ENCODE assay signal across 25 cellular contexts in the genomic region with DNA sequence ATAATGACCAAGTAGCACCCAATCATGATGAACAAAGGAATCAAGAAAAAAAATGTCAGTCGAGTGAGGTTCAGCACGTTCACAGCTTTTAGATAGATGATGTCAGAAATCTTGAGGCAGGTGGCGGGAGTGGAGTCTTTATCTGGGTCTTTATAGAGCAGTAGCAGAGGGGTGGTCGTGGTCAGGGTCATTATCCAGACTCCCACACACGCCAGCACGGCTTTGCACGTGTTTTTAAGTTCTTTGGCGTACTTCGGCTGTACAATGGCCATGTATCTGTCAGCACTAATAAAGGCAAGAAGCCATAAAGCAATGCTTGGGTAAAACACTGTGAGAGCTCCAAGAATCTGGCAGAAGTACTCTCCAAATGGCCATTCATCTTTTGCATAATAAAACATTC. TPM values are rescaled to one million over a fixed set of nuclear protein-coding genes. Genes with fewer than 3 reads are reported as not detected.
DNase-seq lines count a peak whose midpoint lies in the region; ATAC-seq lines count a peak whose summit lies in the region.
"Had no signal": no experiment of that assay in that cellular context is flagged by ENCODE, and none has a peak within 500 bp of the region (broad histone marks: within the 10 kb centered on the region; RNA-seq: fewer than 3 reads in every experiment).

No MANE protein-coding gene starts in this region.

- peak overlapping the region; percentile 65 for H3K4me3 ChIP-seq in CD8-positive, alpha-beta memory T cell (ENCODE audit: low read length)
- H3K4me3 ChIP-seq: psoas muscle, skin epidermis, uterus had no signal

- peak overlapping the region; percentile 13 for H3K4me3 Mint-ChIP-seq in T-helper 1 cell treated with Interleukin-12 subunit alpha and Interleukin-12 subunit beta and Interleukin-4 antibody, amounts not matched to agents 30 μg/mL and 1 μg/mL, for 36 hours
- H3K4me3 Mint-ChIP-seq in CD8-positive, alpha-beta memory T cell = peak overlapping the region; percentile 79 to 95 (median 86)
- no peak overlapping the region for H3K4me3 Mint-ChIP-seq in activated CD4-positive, alpha-beta memory T cell treated with anti-CD3 and anti-CD28 coated beads, Interleukin-2, amount 10 ng/mL, durations not matched to agents 7 days and 5 days
- peak overlapping the region; percentile 55 to 99 (median 88) for H3K4me3 Mint-ChIP-seq in naive B cell
- H3K4me3 Mint-ChIP-seq: neural crest cell had no signal

- H3K4me1 Mint-ChIP-seq in T-helper 1 cell treated with Interleukin-12 subunit alpha and Interleukin-12 subunit beta and Interleukin-4 antibody, amounts not matched to agents 30 μg/mL and 1 μg/mL, for 36 hours (ENCODE audit: low read depth) = peaks cover 48% of the 10 kb centered on the region
- H3K4me1 Mint-ChIP-seq in CD8-positive, alpha-beta memory T cell = peaks cover 69 to 81% (median 80%) of the 10 kb centered on the region in 3 donors
- H3K4me1 Mint-ChIP-seq in activated CD4-positive, alpha-beta memory T cell treated with anti-CD3 and anti-CD28 coated beads, Interleukin-2, amount 10 ng/mL, durations not matched to agents 7 days and 5 days = peaks cover 61% of the 10 kb centered on the region
- peaks cover 55 to 66% (median 61%) of the 10 kb centered on the region in 3 donors for H3K4me1 Mint-ChIP-seq in naive B cell

- no peaks in the 10 kb centered on the region for H3K9me3 Mint-ChIP-seq in T-helper 1 cell treated with Interleukin-12 subunit alpha and Interleukin-12 subunit beta and Interleukin-4 antibody, amounts not matched to agents 30 μg/mL and 1 μg/mL, for 36 hours
- H3K9me3 Mint-ChIP-seq in CD8-positive, alpha-beta memory T cell = no peaks in the 10 kb centered on the region
- H3K9me3 Mint-ChIP-seq in activated CD4-positive, alpha-beta memory T cell treated with anti-CD3 and anti-CD28 coated beads, Interleukin-2, amount 10 ng/mL, durations not matched to agents 7 days and 5 days = no peaks in the 10 kb centered on the region
- no peaks in the 10 kb centered on the region for H3K9me3 Mint-ChIP-seq in naive B cell
- H3K9me3 Mint-ChIP-seq: neural crest cell had no signal

- in situ Hi-C loops in ACHN (cut with HindIII; ENCODE audit: low pct_ligation_motif_present, low pct_unique_long_range_greater_than_20kb, low sequenced_read_pairs) = no loop called here

- no peak for ATAC-seq in naive B cell (ENCODE audit: low read depth in 2 of 2)
- ATAC-seq: psoas muscle had no signal

- H3K27ac ChIP-seq in CD8-positive, alpha-beta memory T cell (ENCODE audit: low read depth, low read length) = no peak overlapping the region
- H3K27ac ChIP-seq: uterus had no signal

- H3K36me3 Mint-ChIP-seq in T-helper 1 cell treated with Interleukin-12 subunit alpha and Interleukin-12 subunit beta and Interleukin-4 antibody, amounts not matched to agents 30 μg/mL and 1 μg/mL, for 36 hours (ENCODE audit: low read depth) = peaks cover 39% of the 10 kb centered on the region
- peaks cover 10 to 45% (median 26%) of the 10 kb centered on the region in 3 donors for H3K36me3 Mint-ChIP-seq in CD8-positive, alpha-beta memory T cell
- peaks cover 51% of the 10 kb centered on the region for H3K36me3 Mint-ChIP-seq in activated CD4-positive, alpha-beta memory T cell treated with anti-CD3 and anti-CD28 coated beads, Interleukin-2, amount 10 ng/mL, durations not matched to agents 7 days and 5 days (ENCODE audit: low read depth)
- H3K36me3 Mint-ChIP-seq in naive B cell = peaks cover 27 to 30% of the 10 kb centered on the region in 2 donors

- H3K27me3 Mint-ChIP-seq in T-helper 1 cell treated with Interleukin-12 subunit alpha and Interleukin-12 subunit beta and Interleukin-4 antibody, amounts not matched to agents 30 μg/mL and 1 μg/mL, for 36 hours (ENCODE audit: low read depth) = no peaks in the 10 kb centered on the region
- no peaks in the 10 kb centered on the region for H3K27me3 Mint-ChIP-seq in CD8-positive, alpha-beta memory T cell
- H3K27me3 Mint-ChIP-seq in activated CD4-positive, alpha-beta memory T cell treated with anti-CD3 and anti-CD28 coated beads, Interleukin-2, amount 10 ng/mL, durations not matched to agents 7 days and 5 days = no peaks in the 10 kb centered on the region
- H3K27me3 Mint-ChIP-seq in naive B cell = no peaks in the 10 kb centered on the region

- H3K27me3 ChIP-seq in CD8-positive, alpha-beta memory T cell (ENCODE audit: insufficient read depth, low read length, poor library complexity, severe bottlenecking) = no peaks in the 10 kb centered on the region
- H3K27me3 ChIP-seq: uterus had no signal

- no peak overlapping the region for H3K27ac Mint-ChIP-seq in T-helper 1 cell treated with Interleukin-12 subunit alpha and Interleukin-12 subunit beta and Interleukin-4 antibody, amounts not matched to agents 30 μg/mL and 1 μg/mL, for 36 hours
- H3K27ac Mint-ChIP-seq in CD8-positive, alpha-beta memory T cell = peak overlapping the region; percentile 82 to 96 (median 92)
- H3K27ac Mint-ChIP-seq in activated CD4-positive, alpha-beta memory T cell treated with anti-CD3 and anti-CD28 coated beads, Interleukin-2, amount 10 ng/mL, durations not matched to agents 7 days and 5 days = peak overlapping the region; percentile 0
- peak overlapping the region; percentile 24 to 97 (median 84) for H3K27ac Mint-ChIP-seq in naive B cell

- POLR2A ChIA-PET in CD8-positive, alpha-beta memory T cell (lab: Charles Lee) = interaction anchor here (0.6 to 4.6 kb wide), 8 partner anchors 10 to 323 kb away, joined by 3 to 55 read pairs (median 5); a partner anchor contains a TSS
- POLR2A ChIA-PET in activated CD4-positive, alpha-beta memory T cell treated with anti-CD3 and anti-CD28 coated beads, Interleukin-2, amount 10 ng/mL, durations not matched to agents 7 days and 5 days (lab: Charles Lee) = interaction anchor here (0.9 to 5.1 kb wide), 7 partner anchors 17 to 97 kb away, joined by 3 to 99 read pairs (median 7); a partner anchor contains a TSS

- intact Hi-C loops in posterior cingulate gyrus (cut with DNase I) = no loop called here

- CTCF ChIA-PET in CD8-positive, alpha-beta memory T cell (lab: Charles Lee) = interaction anchor here (1.2 to 4.4 kb wide), 8 partner anchors 9 to 79 kb away, joined by 3 to 68 read pairs (median 8); a partner anchor contains a TSS
- CTCF ChIA-PET in activated CD4-positive, alpha-beta memory T cell treated with anti-CD3 and anti-CD28 coated beads, Interleukin-2, amount 10 ng/mL, durations not matched to agents 7 days and 5 days (lab: Charles Lee) = interaction anchor here (0.7 to 4.3 kb wide), 11 partner anchors 9 to 385 kb away, joined by 3 to 31 read pairs (median 4); a partner anchor contains a TSS

- H3K4me1 ChIP-seq in CD8-positive, alpha-beta memory T cell (ENCODE audit: insufficient read depth, low read length) = peaks cover 64% of the 10 kb centered on the region
- H3K4me1 ChIP-seq: uterus had no signal

- H3K9me3 ChIP-seq in CD8-positive, alpha-beta memory T cell (ENCODE audit: low read length) = no peaks in the 10 kb centered on the region
- H3K9me3 ChIP-seq: psoas muscle, uterus had no signal

- H3K36me3 ChIP-seq in CD8-positive, alpha-beta memory T cell (ENCODE audit: insufficient read depth, low read length) = peaks cover 16% of the 10 kb centered on the region
- H3K36me3 ChIP-seq: uterus had no signal

- DNase-seq in T-helper 1 cell (no peak), naive B cell (no peak), posterior cingulate gyrus (no peak), OCI-M2 (lab: John Stamatoyannopoulos, UW; ENCODE audit: unreplicated experiment) (no peak), ACHN (no peak)
- DNase-seq in CD8-positive, alpha-beta memory T cell = no peak
- no peak for DNase-seq in activated CD4-positive, alpha-beta memory T cell treated with anti-CD3 and anti-CD28 coated beads, Interleukin-2, amount 10 ng/mL, durations not matched to agents 7 days and 5 days
- DNase-seq: 8988T, NCI-H1436 treated with DMSO at 0.1 percent for 48 hours, NCI-H2171 treated with DMSO at 0.1 percent for 48 hours, NCI-H526 treated with DMSO at 0.1 percent for 48 hours, OCI-M1, psoas muscle, T-helper 9 cell, uterus had no signal

RNA-seq across cellular contexts. Expression of a gene that starts 2.9 kb away (rescaled TPM):
- total RNA-seq in CD8-positive, alpha-beta memory T cell = 10 to 100 TPM; 15.2 to 16.2 TPM
- 32.4 TPM for polyA plus RNA-seq in CD8-positive, alpha-beta memory T cell
- total RNA-seq in activated CD4-positive, alpha-beta memory T cell treated with anti-CD3 and anti-CD28 coated beads, Interleukin-2, amount 10 ng/mL, durations not matched to agents 7 days and 5 days = 10 to 100 TPM; 10.3 to 10.4 TPM
- 100 to 1,000 TPM in 5 of 6 donors, 10 to 100 TPM in 1; 70.6 to 229 (median 135) TPM for polyA plus RNA-seq in naive B cell (ENCODE audit: low read depth in 6 of 6)
- total RNA-seq: bronchial epithelial cell, dermis microvascular lymphatic vessel endothelial cell, epithelial cell of proximal tubule, frontal cortex, M059J, mesenteric fat pad, neural crest cell had no signal
- polyA plus RNA-seq: BJ had no signal

RNA-seq across cellular contexts. Expression of a gene that starts 52.0 kb away (rescaled TPM):
- 10 to 100 TPM; 61.5 to 62.8 TPM for total RNA-seq in CD8-positive, alpha-beta memory T cell
- polyA plus RNA-seq in CD8-positive, alpha-beta memory T cell = 232 TPM
- 10 to 100 TPM; 43.7 to 46.2 TPM for total RNA-seq in activated CD4-positive, alpha-beta memory T cell treated with anti-CD3 and anti-CD28 coated beads, Interleukin-2, amount 10 ng/mL, durations not matched to agents 7 days and 5 days
- 100 to 1,000 TPM in 5 of 6 donors, 10 to 100 TPM in 1; 98.3 to 487 (median 158) TPM for polyA plus RNA-seq in naive B cell (ENCODE audit: low read depth in 6 of 6)
- total RNA-seq: bronchial epithelial cell, neural crest cell had no signal

RNA-seq across cellular contexts. Expression of a gene that starts 54.6 kb away (rescaled TPM):
- 10 to 100 TPM; 62.3 to 63.7 TPM for total RNA-seq in CD8-positive, alpha-beta memory T cell
- 160 TPM for polyA plus RNA-seq in CD8-positive, alpha-beta memory T cell
- 10 to 100 TPM; 53.8 to 55.2 TPM for total RNA-seq in activated CD4-positive, alpha-beta memory T cell treated with anti-CD3 and anti-CD28 coated beads, Interleukin-2, amount 10 ng/mL, durations not matched to agents 7 days and 5 days
- 100 to 1,000 TPM; 107 to 132 (median 115) TPM for polyA plus RNA-seq in naive B cell (ENCODE audit: low read depth in 6 of 6)
